Comparison of ENCODE assay signal across 17 cellular contexts in genomic region chr5:73280386-73280785, GRCh38.
DNase-seq lines count a peak whose midpoint lies in the region; ATAC-seq and TF ChIP-seq lines count a peak whose summit lies in the region.
"Had no signal": no experiment of that assay in that cellular context is flagged by ENCODE, and none has a peak within 500 bp of the region (broad histone marks: within the 10 kb centered on the region; RNA-seq: fewer than 3 reads in every experiment).

No MANE protein-coding gene starts in this region.

- H3K9me3 Mint-ChIP-seq in endodermal cell: no peaks in the 10 kb centered on the region

- H3K9me3 ChIP-seq in endodermal cell (ENCODE audit: control insufficient read depth, low read length) (no peaks in the 10 kb centered on the region), prostate gland (no peaks in the 10 kb centered on the region)
- H3K9me3 ChIP-seq: A549; BLaER1 treated with 17β-estradiol and CSF1 and Interleukin-3, amounts not matched to agents 10 nM and 100 nM had no signal

- WGBS in endodermal cell (ENCODE audit: insufficient coverage in 1 of 2, insufficient read length in 1 of 2), 2 experiments: 83 to 94% methylated on average over 2 of the region's 2 CpGs
- 46% methylated on average over 2 of the region's 2 CpGs for WGBS in prostate gland

- H3K9ac ChIP-seq in endodermal cell (ENCODE audit: extremely low read depth, low read length, poor library complexity, severe bottlenecking): no peak overlapping the region
- H3K9ac ChIP-seq: BLaER1 treated with 17β-estradiol and CSF1 and Interleukin-3, amounts not matched to agents 10 nM and 100 nM had no signal

- intact Hi-C loops in prostate gland (cut with DNase I): no loop called here

- TF ChIP-seq CTCF in endodermal cell (conservative IDR thresholded peaks at IDR 0.05) (no peak), prostate gland (IDR thresholded peaks at IDR 0.05) (no peak)

- peaks cover 13% of the 10 kb centered on the region for H3K27me3 Mint-ChIP-seq in endodermal cell (ENCODE audit: insufficient read depth)

- H3K36me3 Mint-ChIP-seq in endodermal cell (ENCODE audit: low read depth): no peaks in the 10 kb centered on the region
- H3K36me3 Mint-ChIP-seq: activated CD8-positive, alpha-beta memory T cell treated with anti-CD3 and anti-CD28 coated beads, Interleukin-2, amount 10 ng/mL, durations not matched to agents 7 days and 5 days had no signal

- H3K27me3 ChIP-seq in endodermal cell (ENCODE audit: control insufficient read depth, insufficient read depth, low read length, poor library complexity, severe bottlenecking) (peaks cover 5% of the 10 kb centered on the region), prostate gland (replicated peaks; ENCODE audit: insufficient read depth) (no peaks in the 10 kb centered on the region)
- H3K27me3 ChIP-seq: BLaER1 treated with 17β-estradiol and CSF1 and Interleukin-3, amounts not matched to agents 10 nM and 100 nM; foreskin keratinocyte had no signal

- no peak overlapping the region for H3K27ac ChIP-seq in endodermal cell (ENCODE audit: low read depth, low read length)
- H3K27ac ChIP-seq in prostate gland: no peak overlapping the region
- H3K27ac ChIP-seq: A549; BLaER1 treated with 17β-estradiol and CSF1 and Interleukin-3, amounts not matched to agents 10 nM and 100 nM; foreskin keratinocyte had no signal

- TF ChIP-seq POLR2A in prostate gland (IDR thresholded peaks at IDR 0.05) (no peak), GM18505 (IDR thresholded peaks at IDR 0.05; ENCODE audit: borderline replicate concordance, extremely low read depth, insufficient read depth, insufficient read length) (no peak)

- DNase-seq in DMS 273 treated with DMSO at 0.1 percent for 48 hours (lab: John Stamatoyannopoulos, UW): peak; percentile 68
- peak; percentile 55 for DNase-seq in RPMI8226
- peak; percentile 31 for DNase-seq in endodermal cell
- DNase-seq in prostate gland (ENCODE audit: low spot score): peak; percentile 23
- DNase-seq in NCI-H345 (lab: John Stamatoyannopoulos, UW): no peak
- no peak for DNase-seq in H4 (ENCODE audit: low spot score)
- DNase-seq: activated CD4-positive, alpha-beta T cell treated with anti-CD3 and anti-CD28 coated beads for 1 hour; activated CD8-positive, alpha-beta memory T cell treated with anti-CD3 and anti-CD28 coated beads, Interleukin-2, amount 10 ng/mL, durations not matched to agents 7 days and 5 days; activated effector memory CD4-positive, alpha-beta T cell treated with Interleukin-2 at 50 U/mL for 16 hours; foreskin keratinocyte; NCI-H1105; NCI-H2107; T1000 had no signal

- H3K4me1 Mint-ChIP-seq in endodermal cell: peaks cover 52% of the 10 kb centered on the region
- H3K4me1 Mint-ChIP-seq: activated CD8-positive, alpha-beta memory T cell treated with anti-CD3 and anti-CD28 coated beads, Interleukin-2, amount 10 ng/mL, durations not matched to agents 7 days and 5 days had no signal

- H3K4me1 ChIP-seq in endodermal cell (ENCODE audit: control insufficient read depth, insufficient read depth, low read length) (peaks cover 4% of the 10 kb centered on the region), prostate gland (replicated peaks) (peaks cover 5% of the 10 kb centered on the region)

- no peak for ATAC-seq in GM18505 (IDR thresholded peaks at IDR 0.05; ENCODE audit: unreplicated experiment)
- no peak for ATAC-seq in HG03460 (IDR thresholded peaks at IDR 0.05; ENCODE audit: unreplicated experiment)
- ATAC-seq: A549; activated CD8-positive, alpha-beta memory T cell treated with anti-CD3 and anti-CD28 coated beads, Interleukin-2, amount 10 ng/mL, durations not matched to agents 7 days and 5 days had no signal

- no peak overlapping the region for H3K27ac Mint-ChIP-seq in endodermal cell
- H3K27ac Mint-ChIP-seq: activated CD8-positive, alpha-beta memory T cell treated with anti-CD3 and anti-CD28 coated beads, Interleukin-2, amount 10 ng/mL, durations not matched to agents 7 days and 5 days had no signal

- no peaks in the 10 kb centered on the region for H3K36me3 ChIP-seq in endodermal cell (ENCODE audit: control insufficient read depth, insufficient read depth, low read length)
- no peaks in the 10 kb centered on the region for H3K36me3 ChIP-seq in prostate gland
- H3K36me3 ChIP-seq: BLaER1 treated with 17β-estradiol and CSF1 and Interleukin-3, amounts not matched to agents 10 nM and 100 nM had no signal

- no peak overlapping the region for H3K4me3 Mint-ChIP-seq in endodermal cell
- H3K4me3 Mint-ChIP-seq: activated CD8-positive, alpha-beta memory T cell treated with anti-CD3 and anti-CD28 coated beads, Interleukin-2, amount 10 ng/mL, durations not matched to agents 7 days and 5 days had no signal

- H3K4me3 ChIP-seq in endodermal cell (ENCODE audit: low read length): no peak overlapping the region
- H3K4me3 ChIP-seq in prostate gland: no peak overlapping the region
- H3K4me3 ChIP-seq: A549; BLaER1 treated with 17β-estradiol and CSF1 and Interleukin-3, amounts not matched to agents 10 nM and 100 nM had no signal

Comparison
In these comparisons a context has a peak if more than half of its experiments do, and no peak if none do; other contexts are left out.
1. DNase-seq: peak in DMS 273 treated with DMSO at 0.1 percent for 48 hours (single experiment), RPMI8226 (single experiment), endodermal cell (single experiment) and prostate gland (single experiment); none in NCI-H345 (single experiment) and H4 (single experiment).